In genomic region chr5:141734501-141735231, GRCh38 we compare ENCODE assay signal across 1 cellular context.
TF ChIP-seq lines count a peak whose summit lies in the region.

No MANE protein-coding gene starts in this region.

TF ChIP-seq in GM23338, 12 proteins besides CTCF, POLR2A, EP300 and RAD21 (continued from another document):
- no peak for TF ChIP-seq ZNF462 (CRISPR knock-in tag; IDR thresholded peaks at IDR 0.05)
